8 cellular contexts compared by ENCODE assay signal in the genomic region with DNA sequence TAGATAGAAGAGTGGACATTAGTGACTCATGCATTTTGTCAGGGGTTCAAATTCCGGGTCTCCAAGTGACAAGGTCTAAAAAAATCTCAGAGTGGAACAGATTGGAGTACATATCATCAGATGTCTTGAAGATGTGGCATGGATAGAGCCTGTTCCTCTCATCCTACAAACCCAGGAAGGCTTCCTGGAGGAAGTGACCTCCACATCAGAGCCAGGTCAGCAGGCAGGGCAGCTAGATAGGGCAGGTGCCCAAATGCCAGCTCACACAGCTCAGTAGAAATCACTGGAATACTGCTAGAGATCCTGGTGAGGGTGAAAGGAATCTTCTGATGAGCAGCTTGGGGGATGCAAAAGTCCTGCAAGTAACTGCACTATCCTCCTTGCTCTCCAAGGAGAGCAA.
"Had no signal": no experiment of that assay in that cellular context is flagged by ENCODE, and none has a peak within 500 bp of the region (broad histone marks: within the 10 kb centered on the region; RNA-seq: fewer than 3 reads in every experiment).

No MANE protein-coding gene starts in this region.

- FAIRE-seq: G401.6, GM12878, GM12891, GM12892, GM18507, GM19239 had no signal

- DNase-seq: GDM1, GF-D8 had no signal

- ATAC-seq: GM12878 had no signal

- H3K4me3 ChIP-seq: GM12878 had no signal
